In genomic region chr1:146051452-146051852, GRCh38 we compare ENCODE assay signal across 8 cellular contexts. TPM values are rescaled to one million over a fixed set of nuclear protein-coding genes. Genes with fewer than 3 reads are reported as not detected.
DNase-seq lines count a peak whose midpoint lies in the region; ATAC-seq lines count a peak whose summit lies in the region.

No MANE protein-coding gene starts in this region.

- no peaks in the 10 kb centered on the region for H3K36me3 Mint-ChIP-seq in CD4-positive, CD25-positive, alpha-beta regulatory T cell
- H3K36me3 Mint-ChIP-seq in dendritic cell treated with granulocyte-macrophage colony-stimulating factor and Interleukin-4, amounts not matched to agents 40 ng/mL and 50 ng/mL, for 4 days (ENCODE audit: low read depth), result no peaks in the 10 kb centered on the region
- no peaks in the 10 kb centered on the region for H3K36me3 Mint-ChIP-seq in naive thymus-derived CD8-positive, alpha-beta T cell

- H3K4me1 ChIP-seq in CD4-positive, CD25-positive, alpha-beta regulatory T cell (ENCODE audit: control insufficient read depth, insufficient read depth, low read length, poor library complexity, severe bottlenecking), result peaks cover 5% of the 10 kb centered on the region

- H3K4me3 ChIP-seq in CD4-positive, CD25-positive, alpha-beta regulatory T cell (ENCODE audit: low read depth, low read length), result peak overlapping the region; percentile 72
- peak overlapping the region; percentile 49 for H3K4me3 ChIP-seq in Jurkat, Clone E6-1 (ENCODE audit: low read length)

- H3K4me3 Mint-ChIP-seq in CD4-positive, CD25-positive, alpha-beta regulatory T cell, result peak overlapping the region; percentile 75 to 92 (median 90)
- H3K4me3 Mint-ChIP-seq in dendritic cell treated with granulocyte-macrophage colony-stimulating factor and Interleukin-4, amounts not matched to agents 40 ng/mL and 50 ng/mL, for 4 days, result peak overlapping the region; percentile 23
- H3K4me3 Mint-ChIP-seq in naive thymus-derived CD8-positive, alpha-beta T cell, result peak overlapping the region; percentile 81 to 96 (median 90)

- POLR2A ChIA-PET in naive thymus-derived CD8-positive, alpha-beta T cell (lab: Charles Lee), result interaction anchor here (0.6 to 8.9 kb wide), 9 partner anchors 8 to 193 kb away, joined by 3 to 114 read pairs (median 6); partner anchors contain the start of genes ANKRD34A, POLR3GL and TXNIP

- peak overlapping the region; percentile 66 for H3K27ac ChIP-seq in CD4-positive, CD25-positive, alpha-beta regulatory T cell (ENCODE audit: insufficient read depth, low read length, poor library complexity, severe bottlenecking)

- H3K4me1 Mint-ChIP-seq in CD4-positive, CD25-positive, alpha-beta regulatory T cell, result peaks cover 4 to 38% (median 26%) of the 10 kb centered on the region in 4 donors
- peaks cover 36% of the 10 kb centered on the region for H3K4me1 Mint-ChIP-seq in dendritic cell treated with granulocyte-macrophage colony-stimulating factor and Interleukin-4, amounts not matched to agents 40 ng/mL and 50 ng/mL, for 4 days (ENCODE audit: low read depth)
- H3K4me1 Mint-ChIP-seq in naive thymus-derived CD8-positive, alpha-beta T cell, result peaks cover 9 to 33% (median 27%) of the 10 kb centered on the region in 4 donors

- H3K27ac Mint-ChIP-seq in CD4-positive, CD25-positive, alpha-beta regulatory T cell, result peak overlapping the region; percentile 97 to 100 (median 99)
- peak overlapping the region; percentile 91 for H3K27ac Mint-ChIP-seq in dendritic cell treated with granulocyte-macrophage colony-stimulating factor and Interleukin-4, amounts not matched to agents 40 ng/mL and 50 ng/mL, for 4 days
- H3K27ac Mint-ChIP-seq in naive thymus-derived CD8-positive, alpha-beta T cell, result peak overlapping the region; percentile 97 to 99 (median 99)

- no peak for ATAC-seq in CD4-positive, CD25-positive, alpha-beta regulatory T cell (ENCODE audit: low read depth in 2 of 2)
- ATAC-seq in naive thymus-derived CD8-positive, alpha-beta T cell, result peak in 1 of 2 donors; percentile 9
- no peak for ATAC-seq in GM18498 (IDR thresholded peaks at IDR 0.05; ENCODE audit: unreplicated experiment)
- ATAC-seq in GM21447 (IDR thresholded peaks at IDR 0.05; ENCODE audit: unreplicated experiment), result no peak

- H3K27me3 ChIP-seq in CD4-positive, CD25-positive, alpha-beta regulatory T cell (ENCODE audit: control insufficient read depth, insufficient read depth, low read length), result no peaks in the 10 kb centered on the region

- no peaks in the 10 kb centered on the region for H3K9me3 Mint-ChIP-seq in CD4-positive, CD25-positive, alpha-beta regulatory T cell
- peaks cover 9% of the 10 kb centered on the region for H3K9me3 Mint-ChIP-seq in dendritic cell treated with granulocyte-macrophage colony-stimulating factor and Interleukin-4, amounts not matched to agents 40 ng/mL and 50 ng/mL, for 4 days
- H3K9me3 Mint-ChIP-seq in naive thymus-derived CD8-positive, alpha-beta T cell, result no peaks in the 10 kb centered on the region

- intact Hi-C loops in dendritic cell treated with granulocyte-macrophage colony-stimulating factor and Interleukin-4, amounts not matched to agents 40 ng/mL and 50 ng/mL, for 4 days (cut with micrococcal nuclease), result no loop called here

- no peaks in the 10 kb centered on the region for H3K36me3 ChIP-seq in CD4-positive, CD25-positive, alpha-beta regulatory T cell (ENCODE audit: control insufficient read depth, insufficient read depth, low read length)

- no peaks in the 10 kb centered on the region for H3K9me3 ChIP-seq in CD4-positive, CD25-positive, alpha-beta regulatory T cell (ENCODE audit: control insufficient read depth in 2 of 2, low read length in 2 of 2)

- H3K27me3 Mint-ChIP-seq in CD4-positive, CD25-positive, alpha-beta regulatory T cell, result peaks cover 4% of the 10 kb centered on the region
- no peaks in the 10 kb centered on the region for H3K27me3 Mint-ChIP-seq in dendritic cell treated with granulocyte-macrophage colony-stimulating factor and Interleukin-4, amounts not matched to agents 40 ng/mL and 50 ng/mL, for 4 days
- H3K27me3 Mint-ChIP-seq in naive thymus-derived CD8-positive, alpha-beta T cell, result no peaks in the 10 kb centered on the region

- no peak for DNase-seq in CD4-positive, CD25-positive, alpha-beta regulatory T cell
- DNase-seq in Jurkat, Clone E6-1 (ENCODE audit: low read depth, low spot score), result no peak
- DNase-seq in naive thymus-derived CD8-positive, alpha-beta T cell, result no peak
- no peak for DNase-seq in SIG-M5 treated with dmso at 0.1 percent for 504 hours (lab: John Stamatoyannopoulos, UW; ENCODE audit: unreplicated experiment)
- DNase-seq in activated CD4-positive, alpha-beta T cell treated with anti-CD3 and anti-CD28 coated beads, Interleukin-2, amount 50 U/mL, for 4 hours, result no peak

RNA-seq across cellular contexts. Expression of gene HJV, which starts 29.9 kb away (rescaled TPM):
- total RNA-seq in CD4-positive, CD25-positive, alpha-beta regulatory T cell, result not detected
- not detected for polyA plus RNA-seq in CD4-positive, CD25-positive, alpha-beta regulatory T cell
- polyA plus RNA-seq in Jurkat, Clone E6-1 (2012; ENCODE audit: insufficient read depth, insufficient read length), result not detected
- total RNA-seq in naive thymus-derived CD8-positive, alpha-beta T cell, result not detected
- polyA plus RNA-seq in naive thymus-derived CD8-positive, alpha-beta T cell, result not detected

RNA-seq across cellular contexts. Expression of gene TXNIP, which starts 55.1 kb away (rescaled TPM):
- 1,496 TPM for total RNA-seq in CD4-positive, CD25-positive, alpha-beta regulatory T cell
- polyA plus RNA-seq in CD4-positive, CD25-positive, alpha-beta regulatory T cell, result 1,000 to 10,000 TPM; 2,637 to 4,955 (median 3,590) TPM
- polyA plus RNA-seq in Jurkat, Clone E6-1 (2012; ENCODE audit: insufficient read depth, insufficient read length), result 35.6 TPM
- total RNA-seq in naive thymus-derived CD8-positive, alpha-beta T cell, result 100 to 1,000 TPM; 836 to 848 TPM
- polyA plus RNA-seq in naive thymus-derived CD8-positive, alpha-beta T cell, result 1,000 to 10,000 TPM; 4,009 to 5,114 (median 5,016) TPM

Comparison
In these comparisons a context has a peak if more than half of its experiments do, and no peak if none do; other contexts are left out.
1. H3K4me3 Mint-ChIP-seq: peak in every context shown above with its lines; median percentile 90 in naive thymus-derived CD8-positive, alpha-beta T cell; 90 in CD4-positive, CD25-positive, alpha-beta regulatory T cell; 23 in dendritic cell treated with granulocyte-macrophage colony-stimulating factor and Interleukin-4, amounts not matched to agents 40 ng/mL and 50 ng/mL, for 4 days.